Comparison of ENCODE assay signal across 17 cellular contexts in genomic region chr21:41526478-41527087, GRCh38. TPM values are rescaled to one million over a fixed set of nuclear protein-coding genes. Genes with fewer than 3 reads are reported as not detected.
"Had no signal": no experiment of that assay in that cellular context is flagged by ENCODE, and none has a peak within 500 bp of the region (broad histone marks: within the 10 kb centered on the region; RNA-seq: fewer than 3 reads in every experiment).

No MANE protein-coding gene starts in this region.

- H3K4me3 ChIP-seq: esophagus squamous epithelium, tibial nerve had no signal

- ATAC-seq: activated CD4-positive, alpha-beta T cell treated with anti-CD3 and anti-CD28 coated beads for 36 hours; left ventricle myocardium superior; stimulated activated memory B cell treated with anti-CD40 and anti-IgM and Interleukin-4, amounts not matched to agents 10 μg/mL and 1 μg/mL and 100 μg/mL, for 72 hours had no signal

- H3K27me3 ChIP-seq: tibial nerve had no signal

- H3K27ac ChIP-seq: esophagus squamous epithelium had no signal

- DNase-seq: activated CD4-positive, alpha-beta memory T cell treated with anti-CD3 and anti-CD28 coated beads for 36 hours; activated CD4-positive, alpha-beta T cell treated with anti-CD3 and anti-CD28 coated beads for 36 hours; activated naive CD4-positive, alpha-beta T cell treated with anti-CD3 and anti-CD28 coated beads, Interleukin-2, amount 10 ng/mL, durations not matched to agents 7 days and 5 days; activated T-cell treated with anti-CD3 and anti-CD28 coated beads, Interleukin-2, amount 50 U/mL, for 24 hours; effector CD8-positive, alpha-beta T cell; esophagus squamous epithelium; hypothalamus; kidney; left ventricle myocardium superior; mesenchymal stem cell; stimulated activated CD4-positive, alpha-beta T cell treated with anti-CD3 and anti-CD28 coated beads, Interleukin-2, amount 100 ng/mL, for 48 hours had no signal

- H3K4me1 ChIP-seq: esophagus squamous epithelium, tibial nerve had no signal

- H3K9me3 ChIP-seq: esophagus squamous epithelium, tibial nerve had no signal

- H3K36me3 ChIP-seq: esophagus squamous epithelium, tibial nerve had no signal

RNA-seq across cellular contexts. Expression of gene TMPRSS2, which starts 18.6 kb away (rescaled TPM):
- total RNA-seq: activated CD4-positive, alpha-beta memory T cell treated with anti-CD3 and anti-CD28 coated beads for 36 hours; activated CD4-positive, alpha-beta T cell treated with anti-CD3 and anti-CD28 coated beads for 36 hours; endothelial cell of umbilical vein; fibroblast of villous mesenchyme; glomerular endothelial cell; left ventricle myocardium superior; neural crest cell; tibial nerve had no signal
- polyA plus RNA-seq: endothelial cell of umbilical vein had no signal
